28 cellular contexts compared by ENCODE assay signal in the genomic region with DNA sequence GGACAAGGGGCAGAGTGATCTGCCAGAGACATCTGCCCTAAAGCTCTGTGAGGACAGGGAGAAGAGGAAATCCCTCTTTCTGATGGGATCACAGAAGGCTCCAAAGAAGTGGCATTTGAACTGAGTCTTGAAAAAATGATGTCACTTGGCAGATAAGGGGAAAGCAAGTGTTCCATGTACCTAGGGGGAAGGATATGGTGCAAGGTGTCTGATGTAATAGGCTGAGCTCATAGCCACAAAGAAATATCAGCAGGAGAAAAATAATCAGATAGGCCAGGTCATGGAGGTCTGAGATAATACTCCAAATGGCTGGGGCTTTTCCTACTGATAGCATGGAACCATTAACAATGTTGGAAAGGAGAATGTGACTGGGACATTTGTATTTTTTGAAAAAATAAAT.
"Had no signal": no experiment of that assay in that cellular context is flagged by ENCODE, and none has a peak within 500 bp of the region (broad histone marks: within the 10 kb centered on the region; RNA-seq: fewer than 3 reads in every experiment).

No MANE protein-coding gene starts in this region.

- H3K9me3 ChIP-seq: ovary, psoas muscle, right lobe of liver, sigmoid colon, stomach, thoracic aorta, thyroid gland, tibial nerve, upper lobe of right lung, uterus had no signal

- FAIRE-seq: small intestine had no signal

- H3K27ac Mint-ChIP-seq: naive thymus-derived CD8-positive, alpha-beta T cell; nephron; neural progenitor cell; progenitor cell of endocrine pancreas; stimulated activated effector memory CD8-positive, alpha-beta T cell treated with anti-CD3 and anti-CD28 coated beads, Interleukin-12 subunit alpha, Interleukin-12 subunit beta, amount 100 ng/mL, for 72 hours; stimulated activated naive B cell treated with anti-CD40 and anti-IgM and Interleukin-4, amounts not matched to agents 10 μg/mL and 1 μg/mL and 100 μg/mL, for 72 hours; stimulated activated naive CD8-positive, alpha-beta T cell treated with anti-CD3 and anti-CD28 coated beads, Interleukin-15, Interleukin-2, amounts not matched to agents 100 ng/mL and 50 ng/mL, for 24 hours; type B pancreatic cell had no signal

- DNase-seq: naive thymus-derived CD8-positive, alpha-beta T cell; occipital lobe; ovary; posterior cingulate gyrus; psoas muscle; right cardiac atrium; right lobe of liver; sigmoid colon; small intestine; stimulated activated CD4-positive, alpha-beta T cell treated with anti-CD3 and anti-CD28 coated beads, Interleukin-15, amount 100 ng/mL, for 24 hours; stimulated activated CD4-positive, alpha-beta T cell treated with anti-CD3 and anti-CD28 coated beads, Interleukin-2, amount 100 ng/mL, for 24 hours; stimulated activated CD4-positive, alpha-beta T cell treated with anti-CD3 and anti-CD28 coated beads, Interleukin-2, amount 100 ng/mL, for 48 hours; stimulated activated CD4-positive, alpha-beta T cell treated with anti-CD3 and anti-CD28 coated beads, Interleukin-4, amount 100 ng/mL, for 24 hours; stimulated activated naive B cell treated with anti-CD40 and anti-IgM and Interleukin-4, amounts not matched to agents 10 μg/mL and 1 μg/mL and 100 μg/mL, for 72 hours; stimulated activated naive CD4-positive, alpha-beta T cell treated with Interleukin-2 at 50 U/mL for 16 hours; stomach; thyroid gland; upper lobe of right lung; uterus had no signal

- ATAC-seq: naive thymus-derived CD8-positive, alpha-beta T cell; psoas muscle; right cardiac atrium; right lobe of liver; stimulated activated effector memory CD8-positive, alpha-beta T cell treated with anti-CD3 and anti-CD28 coated beads, Interleukin-12 subunit alpha, Interleukin-12 subunit beta, amount 100 ng/mL, for 72 hours; stimulated activated naive B cell treated with anti-CD40 and anti-IgM and Interleukin-4, amounts not matched to agents 10 μg/mL and 1 μg/mL and 100 μg/mL, for 72 hours; upper lobe of right lung had no signal

- H3K4me1 Mint-ChIP-seq: naive thymus-derived CD8-positive, alpha-beta T cell; nephron; neural progenitor cell; stimulated activated effector memory CD8-positive, alpha-beta T cell treated with anti-CD3 and anti-CD28 coated beads, Interleukin-12 subunit alpha, Interleukin-12 subunit beta, amount 100 ng/mL, for 72 hours; stimulated activated naive B cell treated with anti-CD40 and anti-IgM and Interleukin-4, amounts not matched to agents 10 μg/mL and 1 μg/mL and 100 μg/mL, for 72 hours had no signal

- H3K9me3 Mint-ChIP-seq: nephron, neural progenitor cell had no signal

- H3K27me3 ChIP-seq: neural progenitor cell, ovary, right lobe of liver, sigmoid colon, stomach, thyroid gland, tibial nerve, upper lobe of right lung, uterus had no signal

- H3K27me3 Mint-ChIP-seq: progenitor cell of endocrine pancreas, type B pancreatic cell had no signal

- H3K4me3 ChIP-seq: neural progenitor cell, ovary, psoas muscle, right lobe of liver, sigmoid colon, stomach, thoracic aorta, thyroid gland, tibial nerve, upper lobe of right lung, uterus had no signal

- H3K4me1 ChIP-seq: neural progenitor cell, parathyroid adenoma, psoas muscle, right lobe of liver, sigmoid colon, stomach, thyroid gland, tibial nerve, upper lobe of right lung, uterus had no signal

- H3K36me3 Mint-ChIP-seq: neural progenitor cell; stimulated activated effector memory CD8-positive, alpha-beta T cell treated with anti-CD3 and anti-CD28 coated beads, Interleukin-12 subunit alpha, Interleukin-12 subunit beta, amount 100 ng/mL, for 72 hours; stimulated activated naive B cell treated with anti-CD40 and anti-IgM and Interleukin-4, amounts not matched to agents 10 μg/mL and 1 μg/mL and 100 μg/mL, for 72 hours; type B pancreatic cell had no signal

- H3K27ac ChIP-seq: neural progenitor cell, ovary, parathyroid adenoma, psoas muscle, right lobe of liver, sigmoid colon, stomach, thoracic aorta, thyroid gland, tibial nerve, upper lobe of right lung, uterus had no signal

- H3K4me3 Mint-ChIP-seq: naive thymus-derived CD8-positive, alpha-beta T cell; nephron; neural progenitor cell; stimulated activated effector memory CD8-positive, alpha-beta T cell treated with anti-CD3 and anti-CD28 coated beads, Interleukin-12 subunit alpha, Interleukin-12 subunit beta, amount 100 ng/mL, for 72 hours; stimulated activated naive B cell treated with anti-CD40 and anti-IgM and Interleukin-4, amounts not matched to agents 10 μg/mL and 1 μg/mL and 100 μg/mL, for 72 hours; stimulated activated naive CD8-positive, alpha-beta T cell treated with anti-CD3 and anti-CD28 coated beads, Interleukin-15, Interleukin-2, amounts not matched to agents 100 ng/mL and 50 ng/mL, for 24 hours; type B pancreatic cell had no signal

- H3K36me3 ChIP-seq: neural progenitor cell, ovary, right lobe of liver, sigmoid colon, stomach, thoracic aorta, thyroid gland, tibial nerve, upper lobe of right lung, uterus had no signal
